In the genomic region with DNA sequence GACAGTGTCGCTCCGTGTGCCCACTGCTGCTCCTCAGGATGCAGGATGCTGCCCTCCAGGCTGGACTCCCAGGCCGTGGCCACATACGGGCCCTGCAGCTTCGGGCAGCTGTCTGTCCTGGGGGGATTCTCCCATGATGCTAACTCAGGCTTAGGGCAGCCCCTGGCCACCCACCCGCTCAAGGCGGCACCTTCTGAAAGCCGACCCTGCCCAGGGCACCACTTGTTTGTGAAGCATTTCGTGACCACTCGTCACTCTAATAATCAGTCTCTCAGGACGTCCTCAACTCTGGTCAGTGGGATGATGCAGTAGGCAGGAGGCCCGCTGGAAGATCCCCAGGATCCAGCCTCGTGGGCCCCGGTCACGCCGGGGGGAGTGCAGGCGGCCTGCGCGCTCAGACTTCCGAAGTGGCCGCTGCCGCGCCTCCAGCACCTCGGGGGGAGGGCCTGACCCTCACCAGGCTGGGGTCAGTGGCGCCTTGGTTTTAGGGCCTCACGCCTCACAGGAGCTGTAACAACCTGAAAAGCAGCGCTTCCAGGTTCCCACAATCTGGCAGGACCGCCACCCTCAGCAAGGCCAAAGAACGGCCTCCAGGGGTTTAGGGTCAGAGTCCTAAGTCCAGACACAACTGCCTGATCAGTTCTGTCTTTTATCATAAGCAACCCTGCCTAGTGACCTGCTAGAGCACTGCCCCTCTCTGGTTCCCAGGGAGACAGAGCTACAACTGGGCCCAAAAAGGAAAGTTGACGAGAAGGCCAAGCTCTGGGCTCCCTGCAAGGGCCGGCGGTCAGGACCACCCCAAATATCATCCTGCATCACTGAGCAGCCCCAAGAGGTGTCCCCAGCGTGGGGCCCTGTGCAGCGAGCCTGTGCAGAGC, we compare ENCODE assay signal across 16 cellular contexts.
"Had no signal": no experiment of that assay in that cellular context is flagged by ENCODE, and none has a peak within 500 bp of the region (broad histone marks: within the 10 kb centered on the region; RNA-seq: fewer than 3 reads in every experiment).

No MANE protein-coding gene starts in this region.

- H3K27me3 Mint-ChIP-seq: activated CD4-positive, alpha-beta T cell treated with anti-CD3 and anti-CD28 coated beads, Interleukin-2, amount 10 ng/mL, durations not matched to agents 24 days and 14 days; activated CD8-positive, alpha-beta T cell treated with anti-CD3 and anti-CD28 coated beads for 36 hours; activated naive CD4-positive, alpha-beta T cell treated with anti-CD3 and anti-CD28 coated beads, Interleukin-2, amount 50 U/mL, for 24 hours; activated T-helper 17 cell treated with anti-CD3 and anti-CD28 coated beads, Interleukin-2, amount 50 U/mL, for 72 hours; stimulated activated memory B cell treated with anti-CD40 and anti-IgM and Interleukin-4, amounts not matched to agents 10 μg/mL and 1 μg/mL and 100 μg/mL, for 72 hours had no signal

- H3K27me3 ChIP-seq: right atrium auricular region had no signal

- H3K9me3 Mint-ChIP-seq: activated CD4-positive, alpha-beta T cell treated with anti-CD3 and anti-CD28 coated beads, Interleukin-2, amount 10 ng/mL, durations not matched to agents 24 days and 14 days; activated CD8-positive, alpha-beta T cell treated with anti-CD3 and anti-CD28 coated beads for 36 hours; activated naive CD4-positive, alpha-beta T cell treated with anti-CD3 and anti-CD28 coated beads, Interleukin-2, amount 50 U/mL, for 24 hours; activated T-helper 17 cell treated with anti-CD3 and anti-CD28 coated beads, Interleukin-2, amount 50 U/mL, for 72 hours; stimulated activated memory B cell treated with anti-CD40 and anti-IgM and Interleukin-4, amounts not matched to agents 10 μg/mL and 1 μg/mL and 100 μg/mL, for 72 hours; T-helper 1 cell treated with Interleukin-12 subunit alpha and Interleukin-12 subunit beta and Interleukin-4 antibody, amounts not matched to agents 30 μg/mL and 1 μg/mL, for 36 hours had no signal

- H3K4me1 ChIP-seq: prostate gland, right atrium auricular region had no signal

- H3K27ac ChIP-seq: prostate gland, right atrium auricular region had no signal

- H3K27ac Mint-ChIP-seq: activated CD4-positive, alpha-beta T cell treated with anti-CD3 and anti-CD28 coated beads, Interleukin-2, amount 10 ng/mL, durations not matched to agents 24 days and 14 days; activated CD8-positive, alpha-beta T cell treated with anti-CD3 and anti-CD28 coated beads for 36 hours; activated naive CD4-positive, alpha-beta T cell treated with anti-CD3 and anti-CD28 coated beads, Interleukin-2, amount 50 U/mL, for 24 hours; activated T-helper 17 cell treated with anti-CD3 and anti-CD28 coated beads, Interleukin-2, amount 50 U/mL, for 72 hours; stimulated activated memory B cell treated with anti-CD40 and anti-IgM and Interleukin-4, amounts not matched to agents 10 μg/mL and 1 μg/mL and 100 μg/mL, for 72 hours; T-helper 1 cell treated with Interleukin-12 subunit alpha and Interleukin-12 subunit beta and Interleukin-4 antibody, amounts not matched to agents 30 μg/mL and 1 μg/mL, for 36 hours had no signal

- H3K4me1 Mint-ChIP-seq: activated CD4-positive, alpha-beta T cell treated with anti-CD3 and anti-CD28 coated beads, Interleukin-2, amount 10 ng/mL, durations not matched to agents 24 days and 14 days had no signal

- DNase-seq: activated CD4-positive, alpha-beta T cell treated with anti-CD3 and anti-CD28 coated beads, Interleukin-2, amount 10 ng/mL, durations not matched to agents 24 days and 14 days; activated CD8-positive, alpha-beta T cell treated with anti-CD3 and anti-CD28 coated beads for 36 hours; activated T-cell treated with anti-CD3 and anti-CD28 coated beads, Interleukin-2, amount 50 U/mL, for 1 hour; cerebellar nuclear complex; effector CD8-positive, alpha-beta T cell; left cardiac atrium; mammary epithelial cell; midbrain; stimulated activated CD4-positive, alpha-beta T cell treated with anti-CD3 and anti-CD28 coated beads, Interleukin-4, amount 100 ng/mL, for 24 hours had no signal

- H3K36me3 ChIP-seq: prostate gland, right atrium auricular region had no signal

- H3K4me3 ChIP-seq: prostate gland, right atrium auricular region, skin epidermis had no signal

- ATAC-seq: activated CD8-positive, alpha-beta T cell treated with anti-CD3 and anti-CD28 coated beads for 36 hours; activated T-helper 17 cell treated with anti-CD3 and anti-CD28 coated beads, Interleukin-2, amount 50 U/mL, for 72 hours; left cardiac atrium had no signal

- H3K9me3 ChIP-seq: prostate gland, right atrium auricular region had no signal

- H3K4me3 Mint-ChIP-seq: activated CD4-positive, alpha-beta T cell treated with anti-CD3 and anti-CD28 coated beads, Interleukin-2, amount 10 ng/mL, durations not matched to agents 24 days and 14 days; activated CD8-positive, alpha-beta T cell treated with anti-CD3 and anti-CD28 coated beads for 36 hours; activated naive CD4-positive, alpha-beta T cell treated with anti-CD3 and anti-CD28 coated beads, Interleukin-2, amount 50 U/mL, for 24 hours; activated T-helper 17 cell treated with anti-CD3 and anti-CD28 coated beads, Interleukin-2, amount 50 U/mL, for 72 hours; stimulated activated memory B cell treated with anti-CD40 and anti-IgM and Interleukin-4, amounts not matched to agents 10 μg/mL and 1 μg/mL and 100 μg/mL, for 72 hours; T-helper 1 cell treated with Interleukin-12 subunit alpha and Interleukin-12 subunit beta and Interleukin-4 antibody, amounts not matched to agents 30 μg/mL and 1 μg/mL, for 36 hours had no signal
